ENCODE assay signal across 16 cellular contexts in genomic region chr6:104943781-104944180, GRCh38. TPM values are rescaled to one million over a fixed set of nuclear protein-coding genes. Genes with fewer than 3 reads are reported as not detected.
DNase-seq lines count a peak whose midpoint lies in the region; TF ChIP-seq lines count a peak whose summit lies in the region.
"Had no signal": no experiment of that assay in that cellular context is flagged by ENCODE, and none has a peak within 500 bp of the region (broad histone marks: within the 10 kb centered on the region; RNA-seq: fewer than 3 reads in every experiment).

No MANE protein-coding gene starts in this region.

- H3K79me2 ChIP-seq in GM23248 (ENCODE audit: insufficient read depth): no peaks in the 10 kb centered on the region
- H3K79me2 ChIP-seq in MM.1S (ENCODE audit: low read length): no peaks in the 10 kb centered on the region
- H3K79me2 ChIP-seq: parathyroid adenoma had no signal

- no peaks in the 10 kb centered on the region for H3K36me3 ChIP-seq in GM23248 (ENCODE audit: low read depth)
- no peaks in the 10 kb centered on the region for H3K36me3 ChIP-seq in MM.1S (replicated peaks; ENCODE audit: insufficient read depth, low read length)
- H3K36me3 ChIP-seq: left lung had no signal

- H3K4me1 Mint-ChIP-seq in T-helper 2 cell treated with Interferon-gamma antibody and Interleukin-4, amounts not matched to agents 5 μg/mL and 100 μg/mL, for 36 hours (ENCODE audit: low read depth): peaks cover 8% of the 10 kb centered on the region

- H3F3A ChIP-seq in GM23248 (ENCODE audit: insufficient read depth) (no peaks in the 10 kb centered on the region; the same call in 1 of the 2 replicates), MM.1S (ENCODE audit: insufficient read depth, low read length) (no peaks in the 10 kb centered on the region)

- TF ChIP-seq CTCF in MM.1S (IDR thresholded peaks at IDR 0.05; ENCODE audit: low read length): no peak
- no peak for TF ChIP-seq CTCF in astrocyte of the spinal cord (IDR thresholded peaks at IDR 0.05; ENCODE audit: low read depth, low read length)

- no peaks in the 10 kb centered on the region for H3K9me3 Mint-ChIP-seq in T-helper 2 cell treated with Interferon-gamma antibody and Interleukin-4, amounts not matched to agents 5 μg/mL and 100 μg/mL, for 36 hours

- H3K9ac ChIP-seq in GM23248 (no peak overlapping the region), MM.1S (ENCODE audit: low read length) (no peak overlapping the region)
- H3K9ac ChIP-seq: parathyroid adenoma had no signal

- 17% methylated on average over 3 of the region's 3 CpGs for WGBS in GM23248 (ENCODE audit: low coverage in 1 of 2, low lambda C conversion rate in 2 of 2, missing lambda C conversion rate in 2 of 2), 2 experiments

- H3K4me2 ChIP-seq in GM23248 (ENCODE audit: unreplicated experiment) (no peak overlapping the region), MM.1S (ENCODE audit: low read depth, low read length) (no peak overlapping the region)

- no peaks in the 10 kb centered on the region for H4K20me1 ChIP-seq in GM23248 (ENCODE audit: insufficient read depth)
- no peaks in the 10 kb centered on the region for H4K20me1 ChIP-seq in MM.1S (ENCODE audit: insufficient read depth, low read length)

- H3K4me3 ChIP-seq in GM23248 (no peak overlapping the region), MM.1S (ENCODE audit: low read length) (no peak overlapping the region), astrocyte of the spinal cord (ENCODE audit: low read depth, low read length) (no peak overlapping the region)
- H3K4me3 ChIP-seq: left lung had no signal

- in situ Hi-C loops in GM23248 (cut with MboI) (no loop called here), astrocyte of the spinal cord (cut with HindIII; ENCODE audit: low sequenced_read_pairs) (no loop called here)

- H3K27ac ChIP-seq in GM23248 (no peak overlapping the region), MM.1S (ENCODE audit: low read length) (no peak overlapping the region)
- H3K27ac ChIP-seq: left lung, parathyroid adenoma had no signal

- H3K36me3 Mint-ChIP-seq in T-helper 2 cell treated with Interferon-gamma antibody and Interleukin-4, amounts not matched to agents 5 μg/mL and 100 μg/mL, for 36 hours (ENCODE audit: low read depth): peaks cover 2% of the 10 kb centered on the region

- H3K4me1 ChIP-seq in GM23248 (ENCODE audit: insufficient read depth) (no peaks in the 10 kb centered on the region), MM.1S (ENCODE audit: low read length) (no peaks in the 10 kb centered on the region)
- H3K4me1 ChIP-seq: parathyroid adenoma had no signal

- H3K27me3 Mint-ChIP-seq in T-helper 2 cell treated with Interferon-gamma antibody and Interleukin-4, amounts not matched to agents 5 μg/mL and 100 μg/mL, for 36 hours (ENCODE audit: low read depth): peaks cover 36% of the 10 kb centered on the region

- DNase-seq in GM23248 (peak; percentile 47), MM.1S (peak; percentile 11), astrocyte of the spinal cord (ENCODE audit: low read depth, low spot score) (peak; percentile 26), kidney tubule cell (ENCODE audit: low spot score) (peak; percentile 5), SKM-1 (lab: John Stamatoyannopoulos, UW; ENCODE audit: unreplicated experiment) (no peak), inferior parietal cortex (ENCODE audit: extremely low spot score) (no peak), DMS79 (lab: John Stamatoyannopoulos, UW) (no peak)
- DNase-seq in T-helper 2 cell treated with Interferon-gamma antibody and Interleukin-4, amounts not matched to agents 5 μg/mL and 100 μg/mL, for 36 hours (ENCODE audit: low spot score): no peak
- DNase-seq: central memory CD4-positive, alpha-beta T cell; DMS79 treated with DMSO at 0.1 percent for 48 hours; foreskin melanocyte; left lung; NCI-H1436 treated with DMSO at 0.1 percent for 48 hours; substantia nigra; T-helper 9 cell had no signal

- H3K4me3 Mint-ChIP-seq in T-helper 2 cell treated with Interferon-gamma antibody and Interleukin-4, amounts not matched to agents 5 μg/mL and 100 μg/mL, for 36 hours: no peak overlapping the region

- no peaks in the 10 kb centered on the region for H3K9me2 ChIP-seq in GM23248 (ENCODE audit: insufficient read depth)
- H3K9me2 ChIP-seq in MM.1S (replicated peaks; ENCODE audit: insufficient read depth, low read length): no peaks in the 10 kb centered on the region

- H2AFZ ChIP-seq in GM23248: no peak overlapping the region
- H2AFZ ChIP-seq in MM.1S (ENCODE audit: low read length): no peak overlapping the region
- H2AFZ ChIP-seq: parathyroid adenoma had no signal

- H3K9me3 ChIP-seq in GM23248 (ENCODE audit: low read depth): no peaks in the 10 kb centered on the region
- H3K9me3 ChIP-seq in MM.1S (replicated peaks; ENCODE audit: insufficient read depth, low read length): no peaks in the 10 kb centered on the region

- H3K27me3 ChIP-seq in GM23248 (replicated peaks; ENCODE audit: insufficient read depth): peaks cover 35% of the 10 kb centered on the region
- H3K27me3 ChIP-seq in MM.1S (replicated peaks; ENCODE audit: insufficient read depth, low read length): no peaks in the 10 kb centered on the region

- no peak overlapping the region for H3K27ac Mint-ChIP-seq in T-helper 2 cell treated with Interferon-gamma antibody and Interleukin-4, amounts not matched to agents 5 μg/mL and 100 μg/mL, for 36 hours

RNA-seq across cellular contexts. Expression of gene LIN28B, which starts 13.1 kb away (rescaled TPM):
- not detected in 2 replicates for total RNA-seq in GM23248 (2014; rRNA removed; shearing (Covaris generic))
- 0.04 TPM in 1 of 2 replicates, not detected in the other for polyA plus RNA-seq in GM23248 (2016; fragmentation: Nextera tagmentation; extraction: Ambion mirVana)
- total RNA-seq: left lung had no signal

Comparison
In these comparisons a context has a peak if more than half of its experiments do, and no peak if none do; other contexts are left out.
1. DNase-seq: peak in GM23248 (single experiment), MM.1S (single experiment), astrocyte of the spinal cord (single experiment) and kidney tubule cell (single experiment); none in SKM-1 (single experiment), inferior parietal cortex (single experiment), DMS79 (single experiment) and T-helper 2 cell treated with Interferon-gamma antibody and Interleukin-4, amounts not matched to agents 5 μg/mL and 100 μg/mL, for 36 hours (single experiment).